Comparison of ENCODE assay signal across 14 cellular contexts in the genomic region with DNA sequence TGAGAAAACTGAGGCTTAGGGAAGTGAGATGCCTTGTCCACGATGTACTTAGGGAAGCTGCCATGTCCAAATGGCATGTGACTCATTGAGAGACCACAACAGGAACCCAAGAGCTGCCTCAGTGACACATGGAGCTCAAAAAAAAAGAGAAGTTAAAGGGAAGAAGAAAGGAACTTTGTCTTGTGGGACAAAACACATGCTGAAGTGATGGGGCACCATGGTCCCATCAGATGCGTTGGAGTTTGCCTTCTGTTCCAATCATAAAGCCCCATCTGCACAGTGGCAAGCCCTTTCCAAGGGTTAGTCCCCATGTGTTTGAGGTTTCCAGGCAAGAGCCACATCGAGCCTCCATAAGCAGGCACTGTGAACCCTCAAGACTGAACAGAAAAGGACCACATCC. TPM values are rescaled to one million over a fixed set of nuclear protein-coding genes. Genes with fewer than 3 reads are reported as not detected.
DNase-seq lines count a peak whose midpoint lies in the region; ATAC-seq and TF ChIP-seq lines count a peak whose summit lies in the region.
"Had no signal": no experiment of that assay in that cellular context is flagged by ENCODE, and none has a peak within 500 bp of the region (broad histone marks: within the 10 kb centered on the region; RNA-seq: fewer than 3 reads in every experiment).

No MANE protein-coding gene starts in this region.

- no peak for ATAC-seq in CD4-positive, alpha-beta T cell (ENCODE audit: poor library complexity)
- ATAC-seq in GM18870 (IDR thresholded peaks at IDR 0.05; ENCODE audit: unreplicated experiment) = no peak
- no peak for ATAC-seq in GM21515 (IDR thresholded peaks at IDR 0.05; ENCODE audit: unreplicated experiment)
- no peak for ATAC-seq in HG03469 (IDR thresholded peaks at IDR 0.05; ENCODE audit: unreplicated experiment)
- ATAC-seq: activated CD4-positive, alpha-beta T cell treated with anti-CD3 and anti-CD28 coated beads for 36 hours; esophagus mucosa had no signal

- H3K27me3 Mint-ChIP-seq in CD4-positive, alpha-beta T cell = no peaks in the 10 kb centered on the region
- peaks cover 3% of the 10 kb centered on the region for H3K27me3 Mint-ChIP-seq in nephron progenitor cell (ENCODE audit: low read depth, poor library complexity)
- H3K27me3 Mint-ChIP-seq: activated CD4-positive, alpha-beta T cell treated with anti-CD3 and anti-CD28 coated beads for 36 hours had no signal

- no peak for DNase-seq in CD4-positive, alpha-beta T cell
- DNase-seq in NOMO-1 treated with DMSO at 0.1 percent for 48 hours (lab: John Stamatoyannopoulos, UW; ENCODE audit: unreplicated experiment) = peak; percentile 60
- DNase-seq in dorsolateral prefrontal cortex = no peak
- DNase-seq in nephron progenitor cell = no peak
- DNase-seq in stimulated activated CD4-positive, alpha-beta T cell treated with anti-CD3 and anti-CD28 coated beads, Interleukin-12 subunit alpha, Interleukin-12 subunit beta, amount 100 ng/mL, for 4 hours = no peak
- DNase-seq: activated CD4-positive, alpha-beta T cell treated with anti-CD3 and anti-CD28 coated beads for 36 hours; BE2C; central memory CD4-positive, alpha-beta T cell; NCI-H1048 had no signal

- intact Hi-C loops in CD4-positive, alpha-beta T cell (cut with DNase I, micrococcal nuclease) = no loop called here
- intact Hi-C loops in dorsolateral prefrontal cortex (cut with DNase I) = loop anchor here (1.0 to 2.0 kb wide), 3 partner anchors 13 to 143 kb away; a partner anchor contains a TSS

- H3K36me3 Mint-ChIP-seq in CD4-positive, alpha-beta T cell (ENCODE audit: low read depth) = peaks cover 58% of the 10 kb centered on the region
- peaks cover 25% of the 10 kb centered on the region for H3K36me3 Mint-ChIP-seq in nephron progenitor cell (ENCODE audit: low read depth)

- no peaks in the 10 kb centered on the region for H3K27me3 ChIP-seq in CD4-positive, alpha-beta T cell (ENCODE audit: control insufficient read depth, insufficient read depth, low read length)
- H3K27me3 ChIP-seq in dorsolateral prefrontal cortex = no peaks in the 10 kb centered on the region
- H3K27me3 ChIP-seq: BE2C had no signal

- H3K4me3 Mint-ChIP-seq in CD4-positive, alpha-beta T cell = no peak overlapping the region
- no peak overlapping the region for H3K4me3 Mint-ChIP-seq in nephron progenitor cell
- H3K4me3 Mint-ChIP-seq: activated CD4-positive, alpha-beta T cell treated with anti-CD3 and anti-CD28 coated beads for 36 hours had no signal

- no peaks in the 10 kb centered on the region for H3K9me3 ChIP-seq in CD4-positive, alpha-beta T cell (ENCODE audit: control insufficient read depth, low read length)
- H3K9me3 ChIP-seq: BE2C had no signal

- no peak for TF ChIP-seq CTCF in CD4-positive, alpha-beta T cell (IDR thresholded peaks at IDR 0.05)
- TF ChIP-seq CTCF in dorsolateral prefrontal cortex (IDR thresholded peaks at IDR 0.05 in 54 of 56, conservative IDR thresholded peaks at IDR 0.05 in 2 of 56; ENCODE audit: low read depth in 1 of 56, partially characterized antibody in 56 of 56) (no peak), nephron progenitor cell (IDR thresholded peaks at IDR 0.05) (no peak)

- peaks cover 6% of the 10 kb centered on the region for H3K4me1 Mint-ChIP-seq in CD4-positive, alpha-beta T cell (ENCODE audit: low read depth)
- H3K4me1 Mint-ChIP-seq in nephron progenitor cell = no peaks in the 10 kb centered on the region

- no peak overlapping the region for H3K27ac ChIP-seq in CD4-positive, alpha-beta T cell (ENCODE audit: low read depth, low read length)
- H3K27ac ChIP-seq in dorsolateral prefrontal cortex = peak overlapping the region; percentile 84 to 100 (median 96)

- CTCF ChIA-PET in CD4-positive, alpha-beta T cell (lab: Charles Lee) = no interaction called here

- POLR2A ChIA-PET in CD4-positive, alpha-beta T cell (lab: Charles Lee) = interaction anchor here (0.6 to 1.3 kb wide), 2 partner anchors 13 to 21 kb away, joined by 3 to 5 read pairs; a partner anchor contains a TSS

- no peaks in the 10 kb centered on the region for H3K9me3 Mint-ChIP-seq in CD4-positive, alpha-beta T cell
- H3K9me3 Mint-ChIP-seq in nephron progenitor cell = no peaks in the 10 kb centered on the region

- peak overlapping the region; percentile 29 for H3K27ac Mint-ChIP-seq in CD4-positive, alpha-beta T cell
- peak overlapping the region; percentile 52 for H3K27ac Mint-ChIP-seq in nephron progenitor cell
- H3K27ac Mint-ChIP-seq: activated CD4-positive, alpha-beta T cell treated with anti-CD3 and anti-CD28 coated beads for 36 hours had no signal

- peak overlapping the region in 5 of 59 donors; percentile 6 to 38 (median 22) for H3K4me3 ChIP-seq in dorsolateral prefrontal cortex

RNA-seq across cellular contexts. Expression of a gene that starts 8.0 kb away (rescaled TPM):
- 10 to 100 TPM; 14.8 to 17.6 TPM for total RNA-seq in CD4-positive, alpha-beta T cell
- 10 to 100 TPM; 24.8 to 43.7 (median 34.9) TPM for total RNA-seq in dorsolateral prefrontal cortex

RNA-seq across cellular contexts. Expression of a gene that starts 8.1 kb away (rescaled TPM):
- total RNA-seq in CD4-positive, alpha-beta T cell = 10 to 100 TPM; 69.7 to 72.5 TPM
- total RNA-seq in dorsolateral prefrontal cortex = 100 to 1,000 TPM in 19 of 120 experiments, 10 to 100 TPM in 101; 48.6 to 133 (median 84.0) TPM

RNA-seq across cellular contexts. Expression of a gene that starts 13.8 kb away (rescaled TPM):
- 10 to 100 TPM; 28.7 to 31.2 TPM for total RNA-seq in CD4-positive, alpha-beta T cell
- total RNA-seq in dorsolateral prefrontal cortex = 100 to 1,000 TPM in 29 of 120 experiments, 10 to 100 TPM in 91; 27.1 to 291 (median 70.1) TPM

RNA-seq across cellular contexts. Expression of a gene that starts 22.8 kb away (rescaled TPM):
- 1 to 10 TPM; 1.1 to 1.8 TPM for total RNA-seq in CD4-positive, alpha-beta T cell
- 1 to 10 TPM in 73 of 120 experiments, under 1 TPM in 34, not detected in 13; 0.32 to 6.8 (median 1.5) TPM for total RNA-seq in dorsolateral prefrontal cortex

RNA-seq across cellular contexts. Expression of a gene that starts 44.0 kb away (rescaled TPM):
- total RNA-seq in CD4-positive, alpha-beta T cell = not detected
- 1 to 10 TPM in 57 of 120 experiments, under 1 TPM in 47, not detected in 16; 0.23 to 3.6 (median 1.1) TPM for total RNA-seq in dorsolateral prefrontal cortex
- total RNA-seq: activated CD4-positive, alpha-beta T cell treated with anti-CD3 and anti-CD28 coated beads for 36 hours; G401 had no signal

Comparison
In these comparisons a context has a peak if more than half of its experiments do, and no peak if none do; other contexts are left out.
1. intact Hi-C loops: an anchor here in dorsolateral prefrontal cortex (1.0 to 2.0 kb wide); none called in CD4-positive, alpha-beta T cell.